18 cellular contexts compared by ENCODE assay signal in the genomic region with DNA sequence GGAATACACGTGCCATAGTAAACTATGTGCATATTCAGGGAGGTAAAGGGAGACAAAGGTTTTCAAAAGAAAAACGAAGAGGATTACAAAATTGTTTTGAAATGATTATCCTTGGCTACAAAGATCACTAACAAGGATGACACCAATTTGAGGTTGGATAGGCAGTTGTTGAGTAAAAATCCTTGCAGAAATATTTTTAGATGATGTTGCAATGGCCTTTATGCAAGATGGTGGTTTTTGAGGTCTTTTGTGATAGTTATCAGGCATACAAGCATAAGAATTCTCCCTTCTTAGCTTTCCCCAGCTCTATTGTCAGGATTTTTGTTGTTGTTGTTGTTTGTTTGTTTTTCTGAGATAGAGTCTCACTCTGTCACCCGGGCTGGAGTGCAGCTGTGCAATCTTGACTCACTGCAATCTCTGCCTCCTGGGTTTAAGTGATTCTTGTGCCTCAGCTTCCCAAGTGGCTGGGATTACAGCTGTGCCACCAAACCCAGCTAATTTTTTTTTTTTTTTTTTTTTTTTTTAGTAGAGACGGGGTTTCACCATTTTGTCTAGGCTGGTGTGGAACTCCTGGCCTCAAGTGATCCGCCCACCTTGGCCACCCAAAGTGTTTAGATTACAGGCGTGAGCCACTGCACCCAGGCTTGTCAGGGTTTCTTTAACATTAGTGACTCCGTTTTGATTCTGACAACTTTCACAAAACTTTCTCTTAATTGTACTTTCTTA. TPM values are rescaled to one million over a fixed set of nuclear protein-coding genes. Genes with fewer than 3 reads are reported as not detected.
"Had no signal": no experiment of that assay in that cellular context is flagged by ENCODE, and none has a peak within 500 bp of the region (broad histone marks: within the 10 kb centered on the region; RNA-seq: fewer than 3 reads in every experiment).

No MANE protein-coding gene starts in this region.

- H3K9me3 ChIP-seq: heart left ventricle, mucosa of descending colon, sigmoid colon, testis had no signal

- H3K27me3 Mint-ChIP-seq: stimulated activated naive CD8-positive, alpha-beta T cell treated with anti-CD3 and anti-CD28 coated beads, Interleukin-15, Interleukin-2, amounts not matched to agents 100 ng/mL and 50 ng/mL, for 24 hours had no signal

- H3K4me3 ChIP-seq: cardiac muscle cell, heart left ventricle, mucosa of descending colon, sigmoid colon, testis had no signal

- H3K9me3 Mint-ChIP-seq: activated CD4-positive, alpha-beta memory T cell treated with anti-CD3 and anti-CD28 coated beads, Interleukin-2, amount 10 ng/mL, durations not matched to agents 7 days and 5 days; natural killer cell; stimulated activated naive CD8-positive, alpha-beta T cell treated with anti-CD3 and anti-CD28 coated beads, Interleukin-15, Interleukin-2, amounts not matched to agents 100 ng/mL and 50 ng/mL, for 24 hours had no signal

- ATAC-seq: heart left ventricle, left lobe of liver, mucosa of descending colon had no signal

- H3K27ac Mint-ChIP-seq: activated CD4-positive, alpha-beta memory T cell treated with anti-CD3 and anti-CD28 coated beads, Interleukin-2, amount 10 ng/mL, durations not matched to agents 7 days and 5 days; natural killer cell; stimulated activated naive CD8-positive, alpha-beta T cell treated with anti-CD3 and anti-CD28 coated beads, Interleukin-15, Interleukin-2, amounts not matched to agents 100 ng/mL and 50 ng/mL, for 24 hours had no signal

- DNase-seq: activated CD4-positive, alpha-beta memory T cell treated with anti-CD3 and anti-CD28 coated beads, Interleukin-2, amount 10 ng/mL, durations not matched to agents 7 days and 5 days; activated gamma-delta T cell treated with Interleukin-2 at 50 U/mL for 16 hours; activated T-cell treated with anti-CD3 and anti-CD28 coated beads, Interleukin-2, amount 50 U/mL, for 48 hours; heart left ventricle; mucosa of descending colon; natural killer cell; sigmoid colon; stimulated activated CD4-positive, alpha-beta T cell treated with anti-CD3 and anti-CD28 coated beads, Interleukin-2, amount 100 ng/mL, for 48 hours; testis had no signal

- H3K4me3 Mint-ChIP-seq: activated CD4-positive, alpha-beta memory T cell treated with anti-CD3 and anti-CD28 coated beads, Interleukin-2, amount 10 ng/mL, durations not matched to agents 7 days and 5 days; natural killer cell; stimulated activated naive CD8-positive, alpha-beta T cell treated with anti-CD3 and anti-CD28 coated beads, Interleukin-15, Interleukin-2, amounts not matched to agents 100 ng/mL and 50 ng/mL, for 24 hours had no signal

- H3K27ac ChIP-seq: cardiac muscle cell, sigmoid colon, testis, VCaP had no signal

- H3K27me3 ChIP-seq: cardiac muscle cell, heart left ventricle, sigmoid colon, testis had no signal

- H3K36me3 Mint-ChIP-seq: natural killer cell had no signal

- H3K36me3 ChIP-seq: cardiac muscle cell, heart left ventricle, sigmoid colon had no signal

RNA-seq across cellular contexts. Expression of a gene that starts 7.8 kb away (rescaled TPM):
- total RNA-seq: activated CD4-positive, alpha-beta memory T cell treated with anti-CD3 and anti-CD28 coated beads, Interleukin-2, amount 10 ng/mL, durations not matched to agents 7 days and 5 days; natural killer cell had no signal

RNA-seq across cellular contexts. Expression of a gene that starts 13.7 kb away (rescaled TPM):
- total RNA-seq: astrocyte, cardiac muscle cell, osteoblast had no signal

RNA-seq across cellular contexts. Expression of a gene that starts 26.6 kb away (rescaled TPM):
- total RNA-seq: activated CD4-positive, alpha-beta memory T cell treated with anti-CD3 and anti-CD28 coated beads, Interleukin-2, amount 10 ng/mL, durations not matched to agents 7 days and 5 days; astrocyte; cardiac muscle cell; frontal cortex; heart left ventricle; left lobe of liver; mucosa of descending colon; natural killer cell; osteoblast; pulmonary artery endothelial cell; sigmoid colon; testis; ureter had no signal

RNA-seq across cellular contexts. Expression of a gene that starts 49.1 kb away (rescaled TPM):
- total RNA-seq: activated CD4-positive, alpha-beta memory T cell treated with anti-CD3 and anti-CD28 coated beads, Interleukin-2, amount 10 ng/mL, durations not matched to agents 7 days and 5 days; astrocyte; cardiac muscle cell; frontal cortex; heart left ventricle; left lobe of liver; mucosa of descending colon; natural killer cell; osteoblast; pulmonary artery endothelial cell; sigmoid colon; ureter had no signal
